Comparison of ENCODE assay signal across 9 cellular contexts in genomic region chr3:192543163-192543562, GRCh38.
"Had no signal": no experiment of that assay in that cellular context is flagged by ENCODE, and none has a peak within 500 bp of the region (broad histone marks: within the 10 kb centered on the region; RNA-seq: fewer than 3 reads in every experiment).

No MANE protein-coding gene starts in this region.

- DNase-seq: GM23248, GOT3, H7, H9, HCEC 1CT, HFFc6 had no signal

- H3K4me3 ChIP-seq: GM23248, GM23338, HAP-1 had no signal

- ATAC-seq: GM23338, HCT116 had no signal

- H2AFZ ChIP-seq: GM23248, GM23338 had no signal

- H3K4me2 ChIP-seq: GM23338 had no signal

- H3K4me1 Mint-ChIP-seq: H9 had no signal

- H3K27ac Mint-ChIP-seq: GM23338, H9, HFFc6 had no signal

- H3K9me3 ChIP-seq: HAP-1 had no signal

- H3K4me1 ChIP-seq: HAP-1 had no signal

- H3K36me3 ChIP-seq: HAP-1 had no signal

- H3K4me3 Mint-ChIP-seq: GM23338, H9, HFFc6 had no signal

- H3K27ac ChIP-seq: GM23248 had no signal

- H3K9ac ChIP-seq: GM23248 had no signal

- H3K9me3 Mint-ChIP-seq: GM23338, H9 had no signal
